Comparison of ENCODE assay signal across 1 cellular context in genomic region chr2:29202819-29203495, GRCh38.
A peak's percentile ranks its signal among the peaks of the same experiment; 100 is the strongest.
TF ChIP-seq lines count a peak whose summit lies in the region.

No MANE protein-coding gene starts in this region.

TF ChIP-seq in HEK293, 187 proteins besides CTCF, POLR2A, EP300 and RAD21:
- TF ChIP-seq ZNF362 (tag by site-specific recombination; IDR thresholded peaks at IDR 0.05) (0 out of 2 replicates have a peak, but pooled peaks have one; percentile 32), ZNF792 (tag by site-specific recombination; IDR thresholded peaks at IDR 0.05) (no peak)
